33 cellular contexts compared by ENCODE assay signal in the genomic region with DNA sequence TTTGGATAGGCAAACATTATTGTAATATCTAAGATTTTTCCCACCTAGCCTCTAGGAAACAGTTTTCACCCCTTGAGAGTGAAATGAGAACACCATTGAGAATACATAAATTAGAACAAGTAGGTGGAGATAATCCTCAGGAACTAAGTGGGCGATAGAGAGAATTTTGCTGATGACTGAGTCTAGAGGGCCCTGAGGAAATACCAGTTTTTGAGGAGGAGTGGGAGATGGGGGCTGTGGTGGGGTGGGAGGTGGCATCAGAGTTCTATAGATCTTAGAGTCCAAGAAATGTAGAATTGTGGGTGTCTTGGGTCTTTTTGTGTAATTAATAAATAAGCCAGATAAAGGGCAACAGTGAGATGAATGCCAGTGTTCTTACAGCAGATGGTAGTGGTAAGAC. TPM values are rescaled to one million over a fixed set of nuclear protein-coding genes. Genes with fewer than 3 reads are reported as not detected.
"Had no signal": no experiment of that assay in that cellular context is flagged by ENCODE, and none has a peak within 500 bp of the region (broad histone marks: within the 10 kb centered on the region; RNA-seq: fewer than 3 reads in every experiment).

No MANE protein-coding gene starts in this region.

- H3K27me3 Mint-ChIP-seq: activated CD4-positive, alpha-beta T cell treated with anti-CD3 and anti-CD28 coated beads, Interleukin-2, amount 10 ng/mL, durations not matched to agents 7 days and 5 days; activated naive CD4-positive, alpha-beta T cell treated with anti-CD3 and anti-CD28 coated beads, Interleukin-2, amount 10 ng/mL, durations not matched to agents 7 days and 5 days; activated naive CD8-positive, alpha-beta T cell; activated T-cell treated with anti-CD3 and anti-CD28 coated beads, Interleukin-2, amount 50 U/mL, for 24 hours; T-cell had no signal

- H3K36me3 ChIP-seq: ascending aorta, cardiac muscle cell, Peyer's patch had no signal

- DNase-seq: activated CD4-positive, alpha-beta T cell treated with anti-CD3 and anti-CD28 coated beads, Interleukin-2, amount 10 ng/mL, durations not matched to agents 7 days and 5 days; activated CD4-positive, alpha-beta T cell treated with anti-CD3 and anti-CD28 coated beads, Interleukin-2, amount 50 U/mL, for 48 hours; activated CD4-positive, CD25-positive, alpha-beta regulatory T cell; activated CD8-positive, alpha-beta T cell treated with anti-CD3 and anti-CD28 coated beads, Interleukin-2, amount 10 ng/mL, durations not matched to agents 7 days and 5 days; activated effector memory CD4-positive, alpha-beta T cell treated with Interleukin-2 at 50 U/mL for 16 hours; activated naive CD4-positive, alpha-beta T cell treated with anti-CD3 and anti-CD28 coated beads, Interleukin-2, amount 10 ng/mL, durations not matched to agents 7 days and 5 days; activated T-cell treated with anti-CD3 and anti-CD28 coated beads, Interleukin-2, amount 50 U/mL, for 24 hours; amygdala; MM.1S; MV-4-11; NCI-H1092; NCI-H1436 treated with DMSO at 0.1 percent for 48 hours; NCI-H1694 treated with DMSO at 0.1 percent for 48 hours; NCI-H2029; NCI-H345; NCI-H510A; NCI-H526; NCI-H748 treated with DMSO at 0.1 percent for 48 hours; NK-92 treated with Interleukin-12 subunit alpha and Interleukin-12 subunit beta, amount 100 ng/mL, for 24 hours; PC-3; Peyer's patch; RPMI8226; SHP77 treated with DMSO at 0.1 percent for 48 hours; T-cell; T-helper 2 cell; T-helper 9 cell; WERI-Rb-1 had no signal

- H3K27ac ChIP-seq: ascending aorta, cardiac muscle cell, KMS-11, Peyer's patch, SJSA1, WERI-Rb-1 had no signal

- H3K9me3 ChIP-seq: ascending aorta, Peyer's patch, SJSA1 had no signal

- H3K4me3 Mint-ChIP-seq: activated CD4-positive, alpha-beta T cell treated with anti-CD3 and anti-CD28 coated beads, Interleukin-2, amount 10 ng/mL, durations not matched to agents 7 days and 5 days; activated CD8-positive, alpha-beta T cell treated with anti-CD3 and anti-CD28 coated beads, Interleukin-2, amount 10 ng/mL, durations not matched to agents 7 days and 5 days; activated naive CD4-positive, alpha-beta T cell treated with anti-CD3 and anti-CD28 coated beads, Interleukin-2, amount 10 ng/mL, durations not matched to agents 7 days and 5 days; activated naive CD8-positive, alpha-beta T cell; activated T-cell treated with anti-CD3 and anti-CD28 coated beads, Interleukin-2, amount 50 U/mL, for 24 hours; T-cell had no signal

- H3K27ac Mint-ChIP-seq: activated CD4-positive, alpha-beta T cell treated with anti-CD3 and anti-CD28 coated beads, Interleukin-2, amount 10 ng/mL, durations not matched to agents 7 days and 5 days; activated CD8-positive, alpha-beta T cell treated with anti-CD3 and anti-CD28 coated beads, Interleukin-2, amount 10 ng/mL, durations not matched to agents 7 days and 5 days; activated naive CD4-positive, alpha-beta T cell treated with anti-CD3 and anti-CD28 coated beads, Interleukin-2, amount 10 ng/mL, durations not matched to agents 7 days and 5 days; activated naive CD8-positive, alpha-beta T cell; activated T-cell treated with anti-CD3 and anti-CD28 coated beads, Interleukin-2, amount 50 U/mL, for 24 hours had no signal

- H3K4me3 ChIP-seq: ascending aorta, cardiac muscle cell, Peyer's patch, SJSA1 had no signal

- H3K4me2 ChIP-seq: KMS-11 had no signal

- H3K9ac ChIP-seq: KMS-11 had no signal

- H3K27me3 ChIP-seq: ascending aorta, cardiac muscle cell, Peyer's patch, SJSA1 had no signal

- ATAC-seq: activated CD8-positive, alpha-beta T cell treated with anti-CD3 and anti-CD28 coated beads, Interleukin-2, amount 10 ng/mL, durations not matched to agents 7 days and 5 days; PC-3; SK-N-SH treated with all-trans-retinoic acid at 6 μM for 48 hours; T-cell had no signal

- H3K9me3 Mint-ChIP-seq: activated CD4-positive, alpha-beta T cell treated with anti-CD3 and anti-CD28 coated beads, Interleukin-2, amount 10 ng/mL, durations not matched to agents 7 days and 5 days; activated naive CD4-positive, alpha-beta T cell treated with anti-CD3 and anti-CD28 coated beads, Interleukin-2, amount 10 ng/mL, durations not matched to agents 7 days and 5 days; activated T-cell treated with anti-CD3 and anti-CD28 coated beads, Interleukin-2, amount 50 U/mL, for 24 hours; T-cell had no signal

RNA-seq across cellular contexts. Expression of gene NCAPH, which starts 11.8 kb away (rescaled TPM):
- total RNA-seq: ascending aorta had no signal

RNA-seq across cellular contexts. Expression of gene ITPRIPL1, which starts 22.3 kb away (rescaled TPM):
- total RNA-seq: PC-3 had no signal
